17 cellular contexts compared by ENCODE assay signal in the genomic region with DNA sequence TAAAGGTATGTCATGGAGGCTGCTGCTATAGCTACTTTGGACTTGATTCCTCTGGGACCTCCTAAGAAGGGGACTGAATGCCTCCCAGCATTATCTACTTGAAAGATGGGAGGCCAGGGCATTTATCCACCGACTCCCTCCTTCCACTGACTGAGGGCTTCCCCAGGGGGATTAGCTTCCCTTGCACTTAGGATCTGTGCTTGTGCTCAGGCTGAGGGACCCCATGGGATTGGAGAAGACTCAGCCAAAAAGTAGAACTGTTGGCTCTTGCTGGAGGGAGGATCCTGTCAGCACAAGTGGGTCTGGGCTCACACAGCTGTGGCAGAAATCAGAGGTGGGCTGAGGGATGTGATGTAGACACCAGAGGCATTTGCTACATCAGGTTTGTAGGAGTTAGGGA.
A peak's percentile ranks its signal among the peaks of the same experiment; 100 is the strongest.
DNase-seq lines count a peak whose midpoint lies in the region; TF ChIP-seq lines count a peak whose summit lies in the region.
"Had no signal": no experiment of that assay in that cellular context is flagged by ENCODE, and none has a peak within 500 bp of the region (broad histone marks: within the 10 kb centered on the region; RNA-seq: fewer than 3 reads in every experiment).

No MANE protein-coding gene starts in this region.

- no peaks in the 10 kb centered on the region for H3K9me3 ChIP-seq in A673 (ENCODE audit: low read depth, low read length, poor library complexity, severe bottlenecking)
- H3K9me3 ChIP-seq: Caco-2 had no signal

- H3K4me1 Mint-ChIP-seq in endothelial cell (ENCODE audit: unreplicated experiment), result peaks cover 48% of the 10 kb centered on the region
- H3K4me1 Mint-ChIP-seq: B cell, H9, IgD-negative memory B cell had no signal

- H3K36me3 Mint-ChIP-seq in endothelial cell (ENCODE audit: low read depth, unreplicated experiment), result peaks cover 8% of the 10 kb centered on the region

- no peaks in the 10 kb centered on the region for H3K36me3 ChIP-seq in A673 (ENCODE audit: insufficient read depth, low read length, poor library complexity, severe bottlenecking)

- no peak overlapping the region for H3K4me3 Mint-ChIP-seq in endothelial cell (ENCODE audit: unreplicated experiment)
- H3K4me3 Mint-ChIP-seq: B cell; CD4-positive, alpha-beta T cell; H9; IgD-negative memory B cell had no signal

- H3K4me3 ChIP-seq in A673 (ENCODE audit: low read depth, low read length, poor library complexity, severe bottlenecking), result no peak overlapping the region

- CTCF ChIA-PET in A673 (lab: Charles Lee), result no interaction called here

- H3K27me3 Mint-ChIP-seq in endothelial cell (ENCODE audit: unreplicated experiment), result peaks cover 1% of the 10 kb centered on the region

- peaks cover 6% of the 10 kb centered on the region for H3K27me3 ChIP-seq in A673 (replicated peaks; ENCODE audit: insufficient read depth, low read depth, low read length, poor library complexity)

- DNase-seq in NCI-H2171 treated with DMSO at 0.1 percent for 48 hours (lab: John Stamatoyannopoulos, UW) (peak; percentile 32), NCI-H2171 (lab: John Stamatoyannopoulos, UW) (no peak), A673 (ENCODE audit: low spot score) (peak; percentile 48), D341Med (ENCODE audit: low spot score) (peak; percentile 86), endothelial cell (ENCODE audit: low spot score) (no peak), NCI-H1105 treated with DMSO at 0.1 percent for 48 hours (lab: John Stamatoyannopoulos, UW) (no peak), GM10266 (ENCODE audit: extremely low spot score) (no peak)
- DNase-seq: 8988T; Caco-2; CD4-positive, alpha-beta T cell; DMS153; DMS79; GDM1; H9 had no signal

- no peaks in the 10 kb centered on the region for H3K9me3 Mint-ChIP-seq in endothelial cell (ENCODE audit: unreplicated experiment)
- H3K9me3 Mint-ChIP-seq: CD4-positive, alpha-beta T cell; H9; IgD-negative memory B cell had no signal

- H3K4me1 ChIP-seq in A673 (ENCODE audit: insufficient read depth, low read length, poor library complexity, severe bottlenecking), result no peaks in the 10 kb centered on the region
- H3K4me1 ChIP-seq: Caco-2 had no signal

- intact Hi-C loops in A673 (cut with micrococcal nuclease; ENCODE audit: unreplicated experiment), result no loop called here

- H3K27ac Mint-ChIP-seq in endothelial cell (ENCODE audit: unreplicated experiment), result peak overlapping the region; percentile 32
- H3K27ac Mint-ChIP-seq: B cell; CD4-positive, alpha-beta T cell; IgD-negative memory B cell had no signal

- H3K27ac ChIP-seq in A673 (ENCODE audit: low read depth, low read length, poor library complexity, severe bottlenecking), result no peak overlapping the region
- H3K27ac ChIP-seq: C4-2B had no signal

- no TSS peak for BruUV-seq in A673 (replicated peaks; lab: Mats Ljungman, UMichigan)

- POLR2A ChIA-PET in A673 (lab: Charles Lee; ENCODE audit: low non-redundant PET), result no interaction called here

- no peak for TF ChIP-seq CTCF in A673 (conservative IDR thresholded peaks at IDR 0.05; ENCODE audit: low read depth, low read length)
- no peak for TF ChIP-seq CTCF in endothelial cell (IDR thresholded peaks at IDR 0.05; ENCODE audit: unreplicated experiment)
- TF ChIP-seq CTCF in GM10266 (IDR thresholded peaks at IDR 0.05; ENCODE audit: control insufficient read depth, insufficient read depth, low read depth, missing control alignments), result no peak

Comparison
In these comparisons a context has a peak if more than half of its experiments do, and no peak if none do; other contexts are left out.
1. DNase-seq: peak in NCI-H2171 treated with DMSO at 0.1 percent for 48 hours (single experiment), A673 (single experiment) and D341Med (single experiment); none in NCI-H2171 (single experiment), endothelial cell (single experiment), NCI-H1105 treated with DMSO at 0.1 percent for 48 hours (single experiment) and GM10266 (single experiment).